Comparison of ENCODE assay signal across 8 cellular contexts in the genomic region with DNA sequence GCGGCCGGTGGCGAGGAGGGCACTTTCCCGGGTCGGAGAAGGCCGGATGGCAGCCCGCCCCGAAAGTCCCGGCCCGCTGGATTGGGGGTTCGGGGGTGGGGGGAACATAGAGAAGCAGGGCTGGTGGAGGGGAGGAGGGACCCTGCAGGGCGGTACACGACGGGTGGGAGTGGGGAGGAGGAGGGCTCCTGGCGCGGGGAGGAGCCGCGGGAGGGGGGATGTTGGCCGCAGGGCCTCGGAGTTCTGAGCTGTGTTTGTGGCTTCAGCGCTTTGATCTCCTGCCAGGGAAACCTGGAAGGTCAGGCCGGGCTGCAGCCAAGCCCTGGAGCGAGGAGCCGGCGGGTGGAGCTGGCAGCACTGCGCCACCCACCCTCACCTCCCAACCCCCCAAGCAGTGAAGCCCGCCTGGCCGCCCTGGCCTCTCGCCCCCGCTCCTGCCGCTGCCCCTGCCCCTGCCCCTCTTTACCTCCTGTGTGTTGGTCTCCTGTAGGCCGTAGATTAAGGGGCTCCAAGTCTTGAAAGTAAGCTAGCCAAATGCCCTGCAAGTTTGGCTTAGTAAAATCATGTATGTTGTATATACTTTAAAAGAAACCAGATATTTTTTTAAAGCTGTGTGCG. TPM values are rescaled to one million over a fixed set of nuclear protein-coding genes. Genes with fewer than 3 reads are reported as not detected.
DNase-seq lines count a peak whose midpoint lies in the region; ATAC-seq and TF ChIP-seq lines count a peak whose summit lies in the region.

No MANE protein-coding gene starts in this region.

- no peak for TF ChIP-seq CTCF in type B pancreatic cell (conservative IDR thresholded peaks at IDR 0.05)

- no peaks in the 10 kb centered on the region for H3K9me3 ChIP-seq in esophagus (ENCODE audit: control insufficient read depth in 2 of 2, insufficient read depth in 1 of 2, low read depth in 1 of 2, low read length in 1 of 2)

- peak overlapping the region; percentile 33 to 47 for H3K4me3 ChIP-seq in esophagus (ENCODE audit: low read depth in 1 of 2, low read length in 2 of 2)

- no peak for ATAC-seq in GM18511 (IDR thresholded peaks at IDR 0.05; ENCODE audit: unreplicated experiment)
- ATAC-seq in GM18873 (IDR thresholded peaks at IDR 0.05; ENCODE audit: low FRiP score, unreplicated experiment): no peak

- DNase-seq in NCI-H1417 (lab: John Stamatoyannopoulos, UW): peak in 2 of 3 experiments; percentile 67 to 81
- DNase-seq in NCI-H1417 treated with DMSO at 0.1 percent for 48 hours (lab: John Stamatoyannopoulos, UW): no peak
- peak; percentile 43 for DNase-seq in SHP77 treated with DMSO at 0.1 percent for 48 hours (lab: John Stamatoyannopoulos, UW)
- peak; percentile 37 for DNase-seq in midbrain (lab: John Stamatoyannopoulos, UW)
- peak; percentile 84 for DNase-seq in type B pancreatic cell (ENCODE audit: extremely low spot score, unreplicated experiment)

- H3K27ac ChIP-seq in esophagus (ENCODE audit: low read depth in 2 of 2, low read length in 1 of 2): peak overlapping the region; percentile 63 to 75

- H3K36me3 ChIP-seq in esophagus (ENCODE audit: control insufficient read depth in 2 of 2, insufficient read depth in 2 of 2, low read length in 1 of 2): no peaks in the 10 kb centered on the region

- H3K36me3 Mint-ChIP-seq in type B pancreatic cell: peaks cover 14% of the 10 kb centered on the region

- peaks cover 60% of the 10 kb centered on the region for H3K4me1 Mint-ChIP-seq in type B pancreatic cell (ENCODE audit: unreplicated experiment)

- peaks cover 0 to 5% of the 10 kb centered on the region in 2 donors for H3K4me1 ChIP-seq in esophagus (ENCODE audit: control insufficient read depth in 2 of 2, insufficient read depth in 2 of 2, low read length in 1 of 2)

- H3K27me3 Mint-ChIP-seq in type B pancreatic cell: no peaks in the 10 kb centered on the region

- H3K27ac Mint-ChIP-seq in type B pancreatic cell: peak overlapping the region; percentile 94

- no peaks in the 10 kb centered on the region for H3K27me3 ChIP-seq in esophagus (ENCODE audit: control insufficient read depth in 1 of 2, insufficient read depth in 2 of 2, low read length in 2 of 2)

- H3K9me3 Mint-ChIP-seq in type B pancreatic cell: no peaks in the 10 kb centered on the region

- 5 to 8% methylated on average over 30 to 33 of the region's 33 CpGs for WGBS in esophagus, 2 donors

- peak overlapping the region; percentile 83 for H3K4me3 Mint-ChIP-seq in type B pancreatic cell

RNA-seq across cellular contexts. Expression of gene C22orf31, which starts 30.9 kb away (rescaled TPM):
- polyA plus RNA-seq in esophagus: under 1 TPM; 0.13 to 0.26 TPM
- 0.63 TPM in 1 of 2 replicates, not detected in the other for total RNA-seq in type B pancreatic cell (ENCODE audit: low replicate concordance)

RNA-seq across cellular contexts. Expression of gene KREMEN1, which starts 42.1 kb away (rescaled TPM):
- 10 to 100 TPM; 29.1 to 31.4 TPM for polyA plus RNA-seq in esophagus
- total RNA-seq in type B pancreatic cell (ENCODE audit: low replicate concordance): 26.2 and 29.1 TPM in 2 replicates
